In genomic region chr11:17811416-17811815, GRCh38 we compare ENCODE assay signal across 20 cellular contexts.
"Had no signal": no experiment of that assay in that cellular context is flagged by ENCODE, and none has a peak within 500 bp of the region (broad histone marks: within the 10 kb centered on the region; RNA-seq: fewer than 3 reads in every experiment).

No MANE protein-coding gene starts in this region.

- H3K4me3 Mint-ChIP-seq: activated CD8-positive, alpha-beta T cell treated with anti-CD3 and anti-CD28 coated beads for 36 hours; activated naive CD4-positive, alpha-beta T cell treated with anti-CD3 and anti-CD28 coated beads, Interleukin-2, amount 10 ng/mL, durations not matched to agents 7 days and 5 days; activated naive CD8-positive, alpha-beta T cell treated with anti-CD3 and anti-CD28 coated beads for 36 hours; activated T-cell treated with anti-CD3 and anti-CD28 coated beads, Interleukin-2, amount 50 U/mL, for 72 hours; T-cell had no signal

- H3K9me3 ChIP-seq: breast epithelium had no signal

- H3K4me1 Mint-ChIP-seq: activated naive CD4-positive, alpha-beta T cell treated with anti-CD3 and anti-CD28 coated beads, Interleukin-2, amount 10 ng/mL, durations not matched to agents 7 days and 5 days; activated naive CD8-positive, alpha-beta T cell treated with anti-CD3 and anti-CD28 coated beads for 36 hours; T-cell had no signal

- H3K4me3 ChIP-seq: breast epithelium had no signal

- DNase-seq: activated CD4-positive, alpha-beta T cell treated with anti-CD3 and anti-CD28 coated beads for 4 hours; activated CD8-positive, alpha-beta memory T cell treated with anti-CD3 and anti-CD28 coated beads, Interleukin-2, amount 50 U/mL, for 4 hours; activated CD8-positive, alpha-beta T cell treated with anti-CD3 and anti-CD28 coated beads for 36 hours; activated gamma-delta T cell treated with Interleukin-2 at 50 U/mL for 16 hours; activated naive CD4-positive, alpha-beta T cell treated with anti-CD3 and anti-CD28 coated beads, Interleukin-2, amount 10 ng/mL, durations not matched to agents 7 days and 5 days; activated naive CD8-positive, alpha-beta T cell treated with anti-CD3 and anti-CD28 coated beads for 36 hours; activated T-cell treated with anti-CD3 and anti-CD28 coated beads, Interleukin-2, amount 50 U/mL, for 72 hours; MM.1S; NCI-H1105; NCI-H1436 treated with DMSO at 0.1 percent for 48 hours; NCI-H187; NCI-H2081; NCI-H510A treated with DMSO at 0.1 percent for 48 hours; SHP77 treated with DMSO at 0.1 percent for 48 hours; T-cell; T-helper 2 cell; T1000 had no signal

- H3K27me3 ChIP-seq: breast epithelium had no signal

- H3K9me3 Mint-ChIP-seq: activated CD8-positive, alpha-beta T cell treated with anti-CD3 and anti-CD28 coated beads for 36 hours; activated naive CD8-positive, alpha-beta T cell treated with anti-CD3 and anti-CD28 coated beads for 36 hours; activated T-cell treated with anti-CD3 and anti-CD28 coated beads, Interleukin-2, amount 50 U/mL, for 72 hours; activated T-helper 2 cell treated with anti-CD3 and anti-CD28 coated beads, Interferon-gamma antibody, Interleukin-2, Interleukin-4, amounts not matched to agents 10 μg/mL and 5 μg/mL and 100 μg/mL, durations not matched to agents 14 hours and 24 hours and 36 hours had no signal

- H3K27ac Mint-ChIP-seq: activated CD8-positive, alpha-beta T cell treated with anti-CD3 and anti-CD28 coated beads for 36 hours; activated naive CD4-positive, alpha-beta T cell treated with anti-CD3 and anti-CD28 coated beads, Interleukin-2, amount 10 ng/mL, durations not matched to agents 7 days and 5 days; activated naive CD8-positive, alpha-beta T cell treated with anti-CD3 and anti-CD28 coated beads for 36 hours; activated T-cell treated with anti-CD3 and anti-CD28 coated beads, Interleukin-2, amount 50 U/mL, for 72 hours; activated T-helper 2 cell treated with anti-CD3 and anti-CD28 coated beads, Interferon-gamma antibody, Interleukin-2, Interleukin-4, amounts not matched to agents 10 μg/mL and 5 μg/mL and 100 μg/mL, durations not matched to agents 14 hours and 24 hours and 36 hours; T-cell had no signal

- H3K36me3 ChIP-seq: breast epithelium had no signal

- H3K27me3 Mint-ChIP-seq: activated CD8-positive, alpha-beta T cell treated with anti-CD3 and anti-CD28 coated beads for 36 hours; activated naive CD4-positive, alpha-beta T cell treated with anti-CD3 and anti-CD28 coated beads, Interleukin-2, amount 10 ng/mL, durations not matched to agents 7 days and 5 days; activated naive CD8-positive, alpha-beta T cell treated with anti-CD3 and anti-CD28 coated beads for 36 hours; T-cell had no signal

- H3K36me3 Mint-ChIP-seq: activated naive CD4-positive, alpha-beta T cell treated with anti-CD3 and anti-CD28 coated beads, Interleukin-2, amount 10 ng/mL, durations not matched to agents 7 days and 5 days had no signal

- ATAC-seq: activated CD4-positive, CD25-positive, alpha-beta regulatory T cell treated with anti-CD3 and anti-CD28 coated beads, Interleukin-2, amount 50 U/mL, for 24 hours; activated CD8-positive, alpha-beta T cell treated with anti-CD3 and anti-CD28 coated beads for 36 hours; activated T-cell treated with anti-CD3 and anti-CD28 coated beads, Interleukin-2, amount 50 U/mL, for 72 hours; T-cell had no signal
